ENCODE assay signal across 8 cellular contexts in the genomic region with DNA sequence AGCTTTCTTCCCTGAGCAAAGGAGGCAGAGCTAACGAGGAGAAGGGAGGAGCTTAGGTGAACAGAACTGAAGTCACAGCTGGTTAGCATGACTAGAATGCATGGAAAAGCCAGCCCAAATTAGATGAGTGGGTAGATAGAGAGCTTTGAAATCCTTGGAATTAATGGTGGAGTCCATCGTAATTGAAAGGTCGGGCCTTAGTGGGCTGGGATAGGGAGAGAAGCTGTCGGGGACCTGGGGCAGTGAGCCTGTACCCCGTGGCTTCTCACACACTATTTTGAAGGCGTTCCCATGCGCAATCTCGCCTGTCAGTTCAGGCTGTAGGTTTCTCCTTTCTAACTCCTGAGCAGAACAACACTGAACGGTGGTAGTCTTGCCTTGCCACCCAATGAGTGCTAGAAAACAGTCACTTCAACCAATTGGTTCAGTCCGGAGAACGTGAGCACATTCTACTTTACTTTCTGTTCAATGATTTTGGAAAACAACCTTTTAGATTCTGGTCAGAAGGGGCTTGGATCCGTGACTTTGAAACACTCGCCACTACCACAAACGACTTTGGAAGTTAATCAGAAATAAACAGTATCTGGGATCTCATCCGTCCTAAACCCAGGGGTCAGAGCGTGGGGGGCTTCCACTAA. TPM values are rescaled to one million over a fixed set of nuclear protein-coding genes. Genes with fewer than 3 reads are reported as not detected.
DNase-seq lines count a peak whose midpoint lies in the region; ATAC-seq, FAIRE-seq and TF ChIP-seq lines count a peak whose summit lies in the region.

No MANE protein-coding gene starts in this region.

- TF ChIP-seq EP300 in GM12878 (IDR thresholded peaks at IDR 0.05; ENCODE audit: borderline replicate concordance in 1 of 2, control insufficient read depth in 1 of 2, low read depth in 2 of 2, low read length in 2 of 2) = no peak

- H3K27ac ChIP-seq in GM12878 (ENCODE audit: control insufficient read depth, insufficient read depth) = no peak overlapping the region
- H3K27ac ChIP-seq in right cardiac atrium (ENCODE audit: low read length) = peak overlapping the region; percentile 89
- peak overlapping the region; percentile 78 for H3K27ac ChIP-seq in parathyroid adenoma

- POLR2A ChIA-PET in GM12878 (lab: Charles Lee) = no interaction called here

- RAD21 ChIA-PET in GM12878 (lab: Charles Lee; ENCODE audit: unreplicated experiment) = interaction anchor here (1.0 kb wide), 1 partner anchor 26 kb away, joined by 3 read pairs; no protein-coding TSS in a partner anchor

- intact Hi-C loops in GM12878 (cut with micrococcal nuclease; ENCODE audit: unreplicated experiment) (no loop called here), right cardiac atrium (cut with DNase I) (loop anchor here in 2 of 4 donors (10.0 kb wide), 4 partner anchors 131 to 239 kb away; no protein-coding TSS in a partner anchor)

- SMC1A ChIA-PET in GM12878 (lab: Charles Lee; ENCODE audit: uncharacterized antibody, unreplicated experiment) = no interaction called here

- CTCF ChIA-PET in GM12878 (lab: Yijun Ruan, JAX) = no interaction called here

- ATAC-seq in GM12878 (peak; percentile 27; the same call in 1 of the 3 replicates), right cardiac atrium (peak; percentile 65 to 70), GM21825 (IDR thresholded peaks at IDR 0.05; ENCODE audit: unreplicated experiment) (no peak)

- in situ Hi-C loops in GM12878 (cut with MboI) = no loop called here

- H3K36me3 ChIP-seq in GM12878 (ENCODE audit: control insufficient read depth in 2 of 2, insufficient read depth in 2 of 2, low read length in 1 of 2) (no peaks in the 10 kb centered on the region), parathyroid adenoma (ENCODE audit: control insufficient read depth, insufficient read depth, low read length) (no peaks in the 10 kb centered on the region)

- BruUV-seq in GM12878 (replicated peaks; lab: Mats Ljungman, UMichigan) = no TSS peak

- H3K27me3 ChIP-seq in GM12878 (replicated peaks in 1 of 2; ENCODE audit: control insufficient read depth in 2 of 2, insufficient read depth in 2 of 2, low read length in 1 of 2) (peaks cover 9 to 14% of the 10 kb centered on the region in 2 experiments), right cardiac atrium (ENCODE audit: control insufficient read depth, insufficient read depth) (no peaks in the 10 kb centered on the region), parathyroid adenoma (ENCODE audit: control insufficient read depth, insufficient read depth, low read length) (no peaks in the 10 kb centered on the region)

- DNase-seq in AG10803 (ENCODE audit: low read depth) (peak; percentile 86), H54 (ENCODE audit: insufficient read length, low spot score) (peak; percentile 61), RCC 7860 (ENCODE audit: low spot score) (peak; percentile 49), GM12878 (ENCODE audit: low read depth, low spot score) (no peak), right cardiac atrium (peak; percentile 35 to 64 (median 62)), NK-92 (lab: John Stamatoyannopoulos, UW; ENCODE audit: unreplicated experiment) (no peak)

- TF ChIP-seq RAD21 in GM12878 (IDR thresholded peaks at IDR 0.05; ENCODE audit: insufficient read depth, low read depth, low read length) = no peak

- H3K4me2 ChIP-seq in GM12878 (ENCODE audit: control insufficient read depth, insufficient read depth) (peak overlapping the region; percentile 72), parathyroid adenoma (ENCODE audit: low read length) (peak overlapping the region; percentile 82)

- H3K79me2 ChIP-seq in GM12878 (ENCODE audit: control insufficient read depth, insufficient read depth, low read length) = no peaks in the 10 kb centered on the region
- no peaks in the 10 kb centered on the region for H3K79me2 ChIP-seq in parathyroid adenoma

- TF ChIP-seq POLR2A in H54 (IDR thresholded peaks at IDR 0.05; ENCODE audit: low read depth, low read length) = no peak
- no peak for TF ChIP-seq POLR2A in GM12878 (IDR thresholded peaks at IDR 0.05; ENCODE audit: low read depth, low read length)

- H3K9me3 ChIP-seq in GM12878 (replicated peaks; ENCODE audit: control insufficient read depth, insufficient read depth, low read length) (no peaks in the 10 kb centered on the region), right cardiac atrium (ENCODE audit: control insufficient read depth, low read length) (no peaks in the 10 kb centered on the region), parathyroid adenoma (ENCODE audit: control insufficient read depth, low read length) (no peaks in the 10 kb centered on the region)

- H3K9ac ChIP-seq in GM12878 (ENCODE audit: control insufficient read depth, insufficient read depth, low read length) (no peak overlapping the region), parathyroid adenoma (peak overlapping the region; percentile 25)

- peak overlapping the region; percentile 13; the same call in 1 of the 2 replicates for H2AFZ ChIP-seq in GM12878 (ENCODE audit: control insufficient read depth, low read depth, low read length)
- H2AFZ ChIP-seq in parathyroid adenoma = peak overlapping the region; percentile 93

- peak; percentile 84 for FAIRE-seq in H54 (lab: Jason Lieb, UNC)
- FAIRE-seq in RCC 7860 (lab: Jason Lieb, UNC) = no peak
- no peak for FAIRE-seq in GM12878 (lab: Jason Lieb, UNC)

- TF ChIP-seq CTCF in AG10803 (conservative IDR thresholded peaks at IDR 0.05; ENCODE audit: low read length) (no peak), GM12878 (IDR thresholded peaks at IDR 0.05 in 2 of 3, conservative IDR thresholded peaks at IDR 0.05 in 1 of 3; ENCODE audit: control insufficient read depth in 2 of 3, extremely low read depth in 1 of 3, insufficient read depth in 1 of 3, low read depth in 3 of 3, low read length in 3 of 3) (no peak), parathyroid adenoma (IDR thresholded peaks at IDR 0.05) (no peak)

- H3K4me3 ChIP-seq in AG10803 (ENCODE audit: low read length) (peak overlapping the region; percentile 88), GM12878 (peak overlapping the region; percentile 62; the same call in 1 of the 2 replicates), right cardiac atrium (ENCODE audit: low read length) (peak overlapping the region; percentile 95), parathyroid adenoma (ENCODE audit: low read depth, low read length) (peak overlapping the region; percentile 88)

- no peaks in the 10 kb centered on the region for H4K20me1 ChIP-seq in GM12878 (ENCODE audit: control insufficient read depth, insufficient read depth)

- H3K4me1 ChIP-seq in GM12878 (ENCODE audit: control insufficient read depth, insufficient read depth, low read length) = no peaks in the 10 kb centered on the region
- H3K4me1 ChIP-seq in right cardiac atrium (ENCODE audit: control insufficient read depth, insufficient read depth, low read length) = no peaks in the 10 kb centered on the region
- peaks cover 4% of the 10 kb centered on the region for H3K4me1 ChIP-seq in parathyroid adenoma

- 22% methylated on average over 16 of the region's 16 CpGs for WGBS in GM12878 (ENCODE audit: insufficient coverage, insufficient replicate concordance, low lambda C conversion rate, missing lambda C conversion rate)
- WGBS in right cardiac atrium = under 1% methylated on average over 16 of the region's 16 CpGs

TF ChIP-seq in GM12878, 131 proteins besides CTCF, POLR2A, EP300 and RAD21 (continues in another document):
- TF ChIP-seq ZNF592 (IDR thresholded peaks at IDR 0.05) = no peak
- TF ChIP-seq SMARCA5 (IDR thresholded peaks at IDR 0.05) = no peak

RNA-seq across cellular contexts. Expression of gene RAI14, which starts 0.7 kb away (rescaled TPM):
- total RNA-seq in GM12878 (2013; cell fraction: nucleolus; rRNA removed) = not detected in 2 replicates
- 1.3 and 1.4 TPM in 2 replicates for total RNA-seq in GM12878 (2014; rRNA removed)
- 1.7 and 1.9 TPM in 2 replicates for total RNA-seq in GM12878 (2014; rRNA removed; fragmentation: Illumina TruSeq; extraction: Trizol)
- 2.5 and 3.3 TPM in 2 replicates for total RNA-seq in GM12878 (2021)
- polyA plus RNA-seq in GM12878 (2011; ENCODE audit: low read depth) = 0.85 TPM
- 0.06 and 0.18 TPM in 2 replicates for polyA plus RNA-seq in GM12878 (2011; rRNA removed)
- polyA plus RNA-seq in GM12878 (2011; cell fraction: cytosol; rRNA removed) = 0.04 TPM in 1 of 2 replicates, not detected in the other
- 0.16 TPM in 1 of 2 replicates, not detected in the other for polyA plus RNA-seq in GM12878 (2011; cell fraction: nucleus; rRNA removed)
- 0.93 and 1.5 TPM in 2 replicates for polyA plus RNA-seq in GM12878 (2012)
- 2.1 and 2.8 TPM in 2 replicates for polyA plus RNA-seq in GM12878 (2014; fragmentation: Illumina TruSeq; extraction: Trizol)
- 1 to 10 TPM in 1 of 2 experiments, under 1 TPM in 1; 0.60 to 1.1 TPM for polyA plus RNA-seq in GM12878 (2014; fragmentation: Nextera tagmentation; extraction: Ambion mirVana)
- 2.3 TPM in 2 replicates for polyA plus RNA-seq in GM12878 (2014; rRNA removed)
- 1 to 10 TPM; 3.5 to 4.6 TPM for polyA plus RNA-seq in GM12878 (2016; fragmentation: Nextera tagmentation; extraction: Ambion mirVana)
- polyA minus RNA-seq in GM12878 (2011; rRNA and poly(A)+ RNA removed) = not detected in 2 replicates
- polyA minus RNA-seq in GM12878 (2011; cell fraction: cytosol; rRNA and poly(A)+ RNA removed) = not detected in 2 replicates
- not detected in 2 replicates for polyA minus RNA-seq in GM12878 (2011; cell fraction: nucleus; rRNA and poly(A)+ RNA removed)
- 10 to 100 TPM; 11.7 to 22.7 (median 13.7) TPM for total RNA-seq in right cardiac atrium
- polyA plus RNA-seq in right cardiac atrium = 4.5 TPM

Comparison
In these comparisons a context has a peak if more than half of its experiments do, and no peak if none do; other contexts are left out.
1. DNase-seq: peak in AG10803 (single experiment), H54 (single experiment), RCC 7860 (single experiment) and right cardiac atrium (3 of 3); none in GM12878 (single experiment) and NK-92 (single experiment).
2. Peak in every context shown above with its lines, with median percentiles within 50 percentile points of each other: H3K4me3 ChIP-seq.